8 cellular contexts compared by ENCODE assay signal in genomic region chr14:73758392-73759182, GRCh38. TPM values are rescaled to one million over a fixed set of nuclear protein-coding genes. Genes with fewer than 3 reads are reported as not detected.
DNase-seq lines count a peak whose midpoint lies in the region; ATAC-seq and TF ChIP-seq lines count a peak whose summit lies in the region.

No MANE protein-coding gene starts in this region.

- peak overlapping the region; percentile 94 for H3K4me3 Mint-ChIP-seq in activated naive CD4-positive, alpha-beta T cell treated with anti-CD3 and anti-CD28 coated beads, Interleukin-2, amount 50 U/mL, for 24 hours

- peak; percentile 79 for DNase-seq in G401 (ENCODE audit: low spot score)
- peak; percentile 56 for DNase-seq in MM.1S
- DNase-seq in cardiac septum (ENCODE audit: low spot score), result peak; percentile 88
- peak in 8 of 10 donors; percentile 43 to 93 (median 64) for DNase-seq in posterior cingulate gyrus

- H3K4me1 Mint-ChIP-seq in activated naive CD4-positive, alpha-beta T cell treated with anti-CD3 and anti-CD28 coated beads, Interleukin-2, amount 50 U/mL, for 24 hours, result peaks cover 81% of the 10 kb centered on the region

- H3K79me2 ChIP-seq in MM.1S (ENCODE audit: low read length), result peaks cover 66% of the 10 kb centered on the region

- peak overlapping the region; percentile 98 for H3K27ac Mint-ChIP-seq in activated naive CD4-positive, alpha-beta T cell treated with anti-CD3 and anti-CD28 coated beads, Interleukin-2, amount 50 U/mL, for 24 hours

- intact Hi-C loops in cardiac septum (cut with DNase I) (loop anchor here (2.0 kb wide), 1 partner anchor 32 kb away; no protein-coding TSS in a partner anchor), posterior cingulate gyrus (cut with DNase I) (loop anchor here (2.0 to 10.0 kb wide), 3 partner anchors 28 to 66 kb away; no protein-coding TSS in a partner anchor)

- no peaks in the 10 kb centered on the region for H3K9me2 ChIP-seq in MM.1S (replicated peaks; ENCODE audit: insufficient read depth, low read length)

- H3K27ac ChIP-seq in MM.1S (ENCODE audit: low read length), result peak overlapping the region; percentile 56; the same call in 1 of the 2 replicates

- no peaks in the 10 kb centered on the region for H3K9me3 Mint-ChIP-seq in activated naive CD4-positive, alpha-beta T cell treated with anti-CD3 and anti-CD28 coated beads, Interleukin-2, amount 50 U/mL, for 24 hours

- no peaks in the 10 kb centered on the region for H3K27me3 ChIP-seq in MM.1S (replicated peaks; ENCODE audit: insufficient read depth, low read length)

- no peaks in the 10 kb centered on the region for H3K36me3 Mint-ChIP-seq in activated naive CD4-positive, alpha-beta T cell treated with anti-CD3 and anti-CD28 coated beads, Interleukin-2, amount 50 U/mL, for 24 hours

- H3K4me3 ChIP-seq in MM.1S (ENCODE audit: low read length), result peak overlapping the region; percentile 72

- no peak overlapping the region for H2AFZ ChIP-seq in MM.1S (ENCODE audit: low read length)

- peaks cover 41% of the 10 kb centered on the region for H3K4me1 ChIP-seq in MM.1S (ENCODE audit: low read length)

- TF ChIP-seq CTCF in MM.1S (IDR thresholded peaks at IDR 0.05; ENCODE audit: low read length), result peak; percentile 49

- no peaks in the 10 kb centered on the region for H3K9me3 ChIP-seq in MM.1S (replicated peaks; ENCODE audit: insufficient read depth, low read length)

- H3K9ac ChIP-seq in MM.1S (ENCODE audit: low read length), result peak overlapping the region; percentile 73

- ATAC-seq in SK-N-SH treated with all-trans-retinoic acid at 6 μM for 48 hours, result peak; percentile 14
- no peak for ATAC-seq in HG03460 (IDR thresholded peaks at IDR 0.05; ENCODE audit: unreplicated experiment)
- ATAC-seq in HG02938 (IDR thresholded peaks at IDR 0.05; ENCODE audit: unreplicated experiment), result no peak

- no peaks in the 10 kb centered on the region for H3K36me3 ChIP-seq in MM.1S (replicated peaks; ENCODE audit: insufficient read depth, low read length)

- H4K20me1 ChIP-seq in MM.1S (ENCODE audit: insufficient read depth, low read length), result peaks cover 10% of the 10 kb centered on the region; the same call in 1 of the 2 replicates

- in situ Hi-C loops in G401 (cut with HindIII; ENCODE audit: low sequenced_read_pairs), result no loop called here

- no peaks in the 10 kb centered on the region for H3K27me3 Mint-ChIP-seq in activated naive CD4-positive, alpha-beta T cell treated with anti-CD3 and anti-CD28 coated beads, Interleukin-2, amount 50 U/mL, for 24 hours

- peak overlapping the region; percentile 76 for H3K4me2 ChIP-seq in MM.1S (ENCODE audit: low read depth, low read length)

- H3F3A ChIP-seq in MM.1S (ENCODE audit: insufficient read depth, low read length), result peaks cover 25% of the 10 kb centered on the region

TF ChIP-seq in SK-N-SH treated with all-trans-retinoic acid at 6 μM for 48 hours, 23 proteins besides CTCF, POLR2A, EP300 and RAD21:
- TF ChIP-seq ARNTL (CRISPR knock-in tag; IDR thresholded peaks at IDR 0.05; ENCODE audit: borderline replicate concordance, low read depth), result no peak
- TF ChIP-seq BACH2 (CRISPR knock-in tag; IDR thresholded peaks at IDR 0.05; ENCODE audit: borderline replicate concordance), result no peak
- TF ChIP-seq CSDC2 (CRISPR knock-in tag; IDR thresholded peaks at IDR 0.05), result no peak
- TF ChIP-seq GLIS3 (CRISPR knock-in tag; IDR thresholded peaks at IDR 0.05), result no peak
- TF ChIP-seq CREB5 (CRISPR knock-in tag; IDR thresholded peaks at IDR 0.05; ENCODE audit: low read depth), result no peak
- 0 out of 2 replicates have a peak, but pooled peaks have one; percentile 0 for TF ChIP-seq ISL1 (CRISPR knock-in tag; IDR thresholded peaks at IDR 0.05)
- TF ChIP-seq ZNF70 (CRISPR knock-in tag; IDR thresholded peaks at IDR 0.05), result no peak
- TF ChIP-seq PPARA (CRISPR knock-in tag; IDR thresholded peaks at IDR 0.05; ENCODE audit: borderline replicate concordance), result 0 out of 2 replicates have a peak, but pooled peaks have one; percentile 6
- no peak for TF ChIP-seq ZNF565 (CRISPR knock-in tag; conservative IDR thresholded peaks at IDR 0.05; ENCODE audit: low read depth)

RNA-seq across cellular contexts. Expression of gene PNMA1, which starts 44.4 kb away (rescaled TPM):
- 65.8 and 80.4 TPM in 2 replicates for total RNA-seq in G401 (2014; rRNA removed; shearing (Covaris generic))
- 45.9 TPM for total RNA-seq in cardiac septum
